In genomic region chr19:633786-634639, GRCh38 we compare ENCODE assay signal across 8 cellular contexts. TPM values are rescaled to one million over a fixed set of nuclear protein-coding genes. Genes with fewer than 3 reads are reported as not detected.
A peak's percentile ranks its signal among the peaks of the same experiment; 100 is the strongest.
DNase-seq lines count a peak whose midpoint lies in the region; ATAC-seq and TF ChIP-seq lines count a peak whose summit lies in the region.

No MANE protein-coding gene starts in this region.

- WGBS in sigmoid colon, 2 donors, result 17 to 24% methylated on average over 32 of the region's 32 CpGs

- H3K4me1 ChIP-seq in SJSA1 (replicated peaks) (peaks cover 29% of the 10 kb centered on the region), sigmoid colon (peaks cover 0 to 35% (median 28%) of the 10 kb centered on the region in 4 donors)

- intact Hi-C loops in sigmoid colon (cut with DNase I), result loop anchor here (2.0 to 5.0 kb wide), 2 partner anchors 57 to 101 kb away; no protein-coding TSS in a partner anchor

- H3K27me3 ChIP-seq in SJSA1 (replicated peaks), result no peaks in the 10 kb centered on the region
- no peaks in the 10 kb centered on the region for H3K27me3 ChIP-seq in sigmoid colon

- peak overlapping the region; percentile 47 for H3K27ac ChIP-seq in SJSA1
- peak overlapping the region; percentile 70 to 76 (median 72) for H3K27ac ChIP-seq in sigmoid colon

- TF ChIP-seq POLR2A in sigmoid colon (IDR thresholded peaks at IDR 0.05), result no peak

- peak overlapping the region; percentile 70 for H3K4me3 ChIP-seq in SJSA1
- H3K4me3 ChIP-seq in fibroblast of villous mesenchyme (ENCODE audit: low read depth, low read length), result peak overlapping the region; percentile 90
- peak overlapping the region; percentile 71 to 95 (median 86) for H3K4me3 ChIP-seq in sigmoid colon

- DNase-seq in SJSA1 (ENCODE audit: low read depth in 1 of 2, low spot score in 2 of 2) (no peak), fibroblast of villous mesenchyme (ENCODE audit: low read depth) (no peak), sigmoid colon (no peak), UCSD-AML1 (lab: John Stamatoyannopoulos, UW; ENCODE audit: unreplicated experiment) (no peak), GM13976 (ENCODE audit: low spot score) (no peak)
- DNase-seq in central memory CD4-positive, alpha-beta T cell, result no peak

- TF ChIP-seq EP300 in sigmoid colon (IDR thresholded peaks at IDR 0.05), result no peak

- ATAC-seq in GM19395 (IDR thresholded peaks at IDR 0.05; ENCODE audit: unreplicated experiment) (peak; percentile 6), HG02623 (IDR thresholded peaks at IDR 0.05; ENCODE audit: unreplicated experiment) (no peak)

- TF ChIP-seq CTCF in fibroblast of villous mesenchyme (IDR thresholded peaks at IDR 0.05; ENCODE audit: insufficient read depth, low read depth, low read length), result no peak
- TF ChIP-seq CTCF in sigmoid colon (IDR thresholded peaks at IDR 0.05), result no peak
- no peak for TF ChIP-seq CTCF in GM13976 (IDR thresholded peaks at IDR 0.05; ENCODE audit: borderline replicate concordance, control extremely low read depth, extremely low read depth, insufficient read depth, missing control alignments)

- H3K36me3 ChIP-seq in SJSA1 (peaks cover 22% of the 10 kb centered on the region), sigmoid colon (peaks cover 0 to 10% (median 2%) of the 10 kb centered on the region in 4 donors)

- H3K9me3 ChIP-seq in SJSA1 (replicated peaks), result no peaks in the 10 kb centered on the region
- H3K9me3 ChIP-seq in sigmoid colon, result no peaks in the 10 kb centered on the region

- in situ Hi-C loops in GM13976 (cut with MboI; ENCODE audit: low sequenced_read_pairs, unreplicated experiment), result no loop called here

RNA-seq across cellular contexts. Expression of gene POLRMT, which starts 0.7 kb away (rescaled TPM):
- 44.2 and 44.7 TPM in 2 replicates for total RNA-seq in SJSA1 (2014; rRNA removed; shearing (Covaris generic))
- total RNA-seq in fibroblast of villous mesenchyme, result 23.2 and 25.5 TPM in 2 replicates
- 10 to 100 TPM; 18.2 to 26.3 (median 22.3) TPM for total RNA-seq in sigmoid colon
- 10 to 100 TPM; 16.8 to 63.0 (median 30.3) TPM for polyA plus RNA-seq in sigmoid colon

RNA-seq across cellular contexts. Expression of gene FGF22, which starts 5.7 kb away (rescaled TPM):
- 0.13 TPM in 1 of 2 replicates, not detected in the other for total RNA-seq in SJSA1 (2014; rRNA removed; shearing (Covaris generic))
- not detected in 2 replicates for total RNA-seq in fibroblast of villous mesenchyme
- total RNA-seq in sigmoid colon, result 1 to 10 TPM in 1 of 4 donors, under 1 TPM in 1, not detected in 2; 0.99 to 1.7 TPM
- under 1 TPM in 1 of 3 donors, not detected in 2; 0.20 TPM for polyA plus RNA-seq in sigmoid colon

RNA-seq across cellular contexts. Expression of gene RNF126, which starts 29.0 kb away (rescaled TPM):
- total RNA-seq in SJSA1 (2014; rRNA removed; shearing (Covaris generic)), result 55.9 and 79.3 TPM in 2 replicates
- total RNA-seq in fibroblast of villous mesenchyme, result 30.7 and 50.3 TPM in 2 replicates
- 10 to 100 TPM; 39.2 to 57.1 (median 55.5) TPM for total RNA-seq in sigmoid colon
- 10 to 100 TPM; 33.5 to 58.8 (median 35.4) TPM for polyA plus RNA-seq in sigmoid colon

RNA-seq across cellular contexts. Expression of gene FSTL3, which starts 42.2 kb away (rescaled TPM):
- 317 and 364 TPM in 2 replicates for total RNA-seq in SJSA1 (2014; rRNA removed; shearing (Covaris generic))
- total RNA-seq in fibroblast of villous mesenchyme, result 49.2 and 83.1 TPM in 2 replicates
- total RNA-seq in sigmoid colon, result 100 to 1,000 TPM in 2 of 4 donors, 10 to 100 TPM in 2; 35.7 to 118 (median 107) TPM
- 10 to 100 TPM in 1 of 3 donors, 1 to 10 TPM in 2; 1.6 to 17.8 (median 6.0) TPM for polyA plus RNA-seq in sigmoid colon

RNA-seq across cellular contexts. Expression of gene HCN2, which starts 44.3 kb away (rescaled TPM):
- 2.2 and 4.3 TPM in 2 replicates for total RNA-seq in SJSA1 (2014; rRNA removed; shearing (Covaris generic))
- 0.32 and 0.86 TPM in 2 replicates for total RNA-seq in fibroblast of villous mesenchyme
- under 1 TPM in 3 of 4 donors, not detected in 1; 0.36 to 0.55 (median 0.54) TPM for total RNA-seq in sigmoid colon
- under 1 TPM in 2 of 3 donors, not detected in 1; 0.23 to 0.39 TPM for polyA plus RNA-seq in sigmoid colon
